Comparison of ENCODE assay signal across 25 cellular contexts in genomic region chr11:25515576-25515975, GRCh38.
DNase-seq lines count a peak whose midpoint lies in the region; ATAC-seq, FAIRE-seq and TF ChIP-seq lines count a peak whose summit lies in the region.
"Had no signal": no experiment of that assay in that cellular context is flagged by ENCODE, and none has a peak within 500 bp of the region (broad histone marks: within the 10 kb centered on the region; RNA-seq: fewer than 3 reads in every experiment).

No MANE protein-coding gene starts in this region.

- H4K91ac ChIP-seq in H9 (ENCODE audit: insufficient read length, low read depth, low read length), result no peak overlapping the region

- no peak overlapping the region for H2BK120ac ChIP-seq in H9 (ENCODE audit: low read depth, low read length, poor library complexity, severe bottlenecking)

- H3K56ac ChIP-seq in H9 (ENCODE audit: insufficient read length, low read depth, low read length), result no peak overlapping the region

- POLR2A ChIA-PET in WTC11 (lab: Charles Lee), result no interaction called here

- no peak overlapping the region for H3K4ac ChIP-seq in H9 (ENCODE audit: low read depth, low read length)

- no peak overlapping the region for H3K4me3 ChIP-seq in kidney (ENCODE audit: low read length in 2 of 2)
- H3K4me3 ChIP-seq: A549; BLaER1 treated with 17β-estradiol and CSF1 and Interleukin-3, amounts not matched to agents 10 nM and 100 nM; GM12878; GM23248; HAP-1 had no signal

- H2AK5ac ChIP-seq in H9 (ENCODE audit: insufficient read length, low read length), result no peak overlapping the region

- no peak overlapping the region for H2BK12ac ChIP-seq in H9 (ENCODE audit: insufficient read length, low read depth, low read length)

- no peaks in the 10 kb centered on the region; the same call in 1 of the 2 replicates for H3K4me1 ChIP-seq in H9 (ENCODE audit: insufficient read depth, low read length)
- no peaks in the 10 kb centered on the region for H3K4me1 ChIP-seq in kidney (ENCODE audit: control insufficient read depth in 1 of 2, insufficient read depth in 1 of 2, low read depth in 1 of 2, low read length in 2 of 2)
- H3K4me1 ChIP-seq: A549; BE2C; BLaER1 treated with 17β-estradiol and CSF1 and Interleukin-3, amounts not matched to agents 10 nM and 100 nM; HAP-1 had no signal

- H2BK5ac ChIP-seq in H9 (ENCODE audit: insufficient read length, low read length), result no peak overlapping the region

- H3K4me3 Mint-ChIP-seq in H9 (no peak overlapping the region), WTC11 (no peak overlapping the region)
- H3K4me3 Mint-ChIP-seq: CD14-positive monocyte; CD4-positive, alpha-beta T cell; CD8-positive, alpha-beta memory T cell; HFFc6 had no signal

- no CpG with 5 or more reads among the region's 13 CpGs for WGBS in H9 (ENCODE audit: extremely low coverage, insufficient read length, low lambda C conversion rate)

- no peak overlapping the region for H3T11ph ChIP-seq in H9 (ENCODE audit: low read length)

- TF ChIP-seq CTCF in H9 (conservative IDR thresholded peaks at IDR 0.05) (no peak), WTC11 (IDR thresholded peaks at IDR 0.05) (no peak), kidney (IDR thresholded peaks at IDR 0.05; ENCODE audit: borderline replicate concordance, extremely low read depth, insufficient read depth) (no peak)

- H3K27me3 Mint-ChIP-seq in H9 (ENCODE audit: low read depth) (no peaks in the 10 kb centered on the region), WTC11 (ENCODE audit: low read depth) (no peaks in the 10 kb centered on the region; the same call in 1 of the 2 replicates)
- H3K27me3 Mint-ChIP-seq: CD4-positive, alpha-beta T cell; CD8-positive, alpha-beta memory T cell had no signal

- H3K18ac ChIP-seq in H9 (ENCODE audit: insufficient read length, low read depth, low read length), result no peak overlapping the region

- peaks cover 2 to 6% of the 10 kb centered on the region in 2 experiments; a peak in 1 of 4 replicates for H3K4me1 Mint-ChIP-seq in H9
- peaks cover 10% of the 10 kb centered on the region for H3K4me1 Mint-ChIP-seq in WTC11
- H3K4me1 Mint-ChIP-seq: CD14-positive monocyte; CD8-positive, alpha-beta memory T cell had no signal

- H3K9ac ChIP-seq in H9 (ENCODE audit: extremely low read depth, insufficient read length, low read length) (no peak overlapping the region), kidney (ENCODE audit: low read length in 2 of 2) (no peak overlapping the region)
- H3K9ac ChIP-seq: BLaER1 treated with 17β-estradiol and CSF1 and Interleukin-3, amounts not matched to agents 10 nM and 100 nM; GM23248 had no signal

- H3K23me2 ChIP-seq in H9 (ENCODE audit: insufficient read length, low read depth, low read length, poor library complexity, severe bottlenecking), result no peaks in the 10 kb centered on the region

- no peak overlapping the region for H3K4me2 ChIP-seq in H9 (ENCODE audit: insufficient read depth, insufficient read length, low read length)
- H3K4me2 ChIP-seq: A549; BLaER1 treated with 17β-estradiol and CSF1 and Interleukin-3, amounts not matched to agents 10 nM and 100 nM had no signal

- no peak overlapping the region for H3K23ac ChIP-seq in H9 (ENCODE audit: insufficient read length, low read depth, low read length)

- peak overlapping the region; percentile 9 for H2AFZ ChIP-seq in H9 (ENCODE audit: low read length)
- H2AFZ ChIP-seq: GM23248 had no signal

- peaks cover 0 to 5% of the 10 kb centered on the region in 2 experiments; a peak in 2 of 5 replicates for H3K9me3 Mint-ChIP-seq in H9
- H3K9me3 Mint-ChIP-seq in WTC11, result peaks cover 13% of the 10 kb centered on the region

- H4K8ac ChIP-seq in H9 (replicated peaks; ENCODE audit: insufficient read length, low read depth, low read length), result no peak overlapping the region

- intact Hi-C loops in kidney (cut with DNase I), result no loop called here

- H3K9me3 ChIP-seq in H9 (ENCODE audit: control insufficient read depth, low read depth, low read length) (no peaks in the 10 kb centered on the region), kidney (ENCODE audit: control insufficient read depth in 1 of 2, low read length in 2 of 2) (no peaks in the 10 kb centered on the region)
- H3K9me3 ChIP-seq: A549; BE2C; BLaER1 treated with 17β-estradiol and CSF1 and Interleukin-3, amounts not matched to agents 10 nM and 100 nM; HAP-1 had no signal

- no peak overlapping the region for H4K5ac ChIP-seq in H9 (ENCODE audit: insufficient read length, low read depth, low read length)

- no peak overlapping the region for H3K14ac ChIP-seq in H9 (ENCODE audit: insufficient read depth, low read length)

- no peak overlapping the region for H2BK15ac ChIP-seq in H9 (ENCODE audit: low read depth, low read length)

- H3K36me3 Mint-ChIP-seq in H9 (ENCODE audit: insufficient read depth in 1 of 3, low read depth in 3 of 3), result peaks cover 0 to 12% (median 0%) of the 10 kb centered on the region in 3 experiments; a peak in 3 of 7 replicates
- H3K36me3 Mint-ChIP-seq in WTC11, result peaks cover 5% of the 10 kb centered on the region; the same call in 1 of the 2 replicates
- H3K36me3 Mint-ChIP-seq: CD14-positive monocyte had no signal

- ATAC-seq in WTC11 (peak; percentile 50), SK-N-SH treated with all-trans-retinoic acid at 6 μM for 48 hours (no peak)
- ATAC-seq: A549, GM12878 had no signal

- H3K27me3 ChIP-seq in H9 (ENCODE audit: insufficient read depth, low read length), result no peaks in the 10 kb centered on the region
- H3K27me3 ChIP-seq: BE2C; BLaER1 treated with 17β-estradiol and CSF1 and Interleukin-3, amounts not matched to agents 10 nM and 100 nM had no signal

- H3K79me2 ChIP-seq in H9 (ENCODE audit: insufficient read depth, low read length), result no peaks in the 10 kb centered on the region

- H2BK20ac ChIP-seq in H9 (ENCODE audit: low read depth, low read length, poor library complexity, severe bottlenecking), result no peak overlapping the region

- H3K36me3 ChIP-seq in kidney (ENCODE audit: control insufficient read depth in 1 of 2, insufficient read depth in 2 of 2, low read length in 2 of 2), result no peaks in the 10 kb centered on the region
- H3K36me3 ChIP-seq: BE2C; BLaER1 treated with 17β-estradiol and CSF1 and Interleukin-3, amounts not matched to agents 10 nM and 100 nM; HAP-1 had no signal

- DNase-seq in H9 (no peak), WTC11 (ENCODE audit: low spot score) (no peak), kidney (peak; percentile 43), SHP77 treated with DMSO at 0.1 percent for 48 hours (lab: John Stamatoyannopoulos, UW) (no peak), RPMI8226 (no peak)
- DNase-seq: 8988T; ACHN; AML-193; BE2C; CD4-positive, alpha-beta T cell; CD8-positive, alpha-beta memory T cell; DMS 273 treated with DMSO at 0.1 percent for 48 hours; DMS79; EL; GDM1; GM23248; HFFc6 had no signal

- H3K27ac Mint-ChIP-seq in H9, result no peak overlapping the region
- no peak overlapping the region for H3K27ac Mint-ChIP-seq in WTC11
- H3K27ac Mint-ChIP-seq: CD14-positive monocyte; CD4-positive, alpha-beta T cell; HFFc6 had no signal

- H4K20me1 ChIP-seq in H9 (ENCODE audit: control insufficient read depth, insufficient read depth, insufficient read length), result no peaks in the 10 kb centered on the region
- H4K20me1 ChIP-seq: BLaER1 treated with 17β-estradiol and CSF1 and Interleukin-3, amounts not matched to agents 10 nM and 100 nM had no signal

- H3K79me1 ChIP-seq in H9 (ENCODE audit: insufficient read depth, low read depth, low read length, poor library complexity, severe bottlenecking), result no peaks in the 10 kb centered on the region

- CTCF ChIA-PET in WTC11 (lab: Charles Lee), result no interaction called here

- no peak overlapping the region for H3K27ac ChIP-seq in H9 (ENCODE audit: insufficient read length, low read depth, low read length)
- H3K27ac ChIP-seq in kidney (ENCODE audit: low read depth in 2 of 2, low read length in 2 of 2), result no peak overlapping the region
- H3K27ac ChIP-seq: A549; BLaER1 treated with 17β-estradiol and CSF1 and Interleukin-3, amounts not matched to agents 10 nM and 100 nM; GM23248 had no signal

- FAIRE-seq in kidney (lab: Jason Lieb, UNC), result no peak
- FAIRE-seq: A549, D721Med, GM12878, GM19239 had no signal

TF ChIP-seq in WTC11, 78 proteins besides CTCF, POLR2A, EP300 and RAD21 (continues in another document):
- no peak for TF ChIP-seq ETV6 (CRISPR knock-in tag; IDR thresholded peaks at IDR 0.05)
- TF ChIP-seq ATF6 (CRISPR knock-in tag; IDR thresholded peaks at IDR 0.05), result no peak
- TF ChIP-seq MXD4 (CRISPR knock-in tag; IDR thresholded peaks at IDR 0.05; ENCODE audit: borderline replicate concordance), result no peak

TF ChIP-seq in SK-N-SH treated with all-trans-retinoic acid at 6 μM for 48 hours, 23 proteins besides CTCF, POLR2A, EP300 and RAD21 (continues in another document):
- TF ChIP-seq ARNTL (CRISPR knock-in tag; IDR thresholded peaks at IDR 0.05; ENCODE audit: borderline replicate concordance, low read depth) (no peak), ZFP3 (CRISPR knock-in tag; IDR thresholded peaks at IDR 0.05) (no peak), POU6F1 (CRISPR knock-in tag; IDR thresholded peaks at IDR 0.05; ENCODE audit: borderline replicate concordance, low read depth) (no peak), ZFP30 (CRISPR knock-in tag; IDR thresholded peaks at IDR 0.05) (no peak), CREB5 (CRISPR knock-in tag; IDR thresholded peaks at IDR 0.05; ENCODE audit: low read depth) (no peak), GLIS3 (CRISPR knock-in tag; IDR thresholded peaks at IDR 0.05) (no peak), CSDC2 (CRISPR knock-in tag; IDR thresholded peaks at IDR 0.05) (no peak)
